ENCODE assay signal across 9 cellular contexts in genomic region chr3:12483364-12483763, GRCh38. TPM values are rescaled to one million over a fixed set of nuclear protein-coding genes. Genes with fewer than 3 reads are reported as not detected.
DNase-seq lines count a peak whose midpoint lies in the region; ATAC-seq and TF ChIP-seq lines count a peak whose summit lies in the region.
"Had no signal": no experiment of that assay in that cellular context is flagged by ENCODE, and none has a peak within 500 bp of the region (broad histone marks: within the 10 kb centered on the region; RNA-seq: fewer than 3 reads in every experiment).

No MANE protein-coding gene starts in this region.

- H3K27ac Mint-ChIP-seq in HFFc6 = peak overlapping the region; percentile 80; the same call in 1 of the 2 replicates
- peak overlapping the region; percentile 95 for H3K27ac Mint-ChIP-seq in activated naive CD8-positive, alpha-beta T cell treated with anti-CD3 and anti-CD28 coated beads, Interleukin-2, amount 10 ng/mL, durations not matched to agents 7 days and 5 days

- POLR2A ChIA-PET in activated naive CD8-positive, alpha-beta T cell treated with anti-CD3 and anti-CD28 coated beads, Interleukin-2, amount 10 ng/mL, durations not matched to agents 7 days and 5 days (lab: Charles Lee) = interaction anchor here (1.3 to 1.8 kb wide), 5 partner anchors 12 to 348 kb away, joined by 4 to 9 read pairs (median 4); partner anchors contain the start of genes MKRN2 and RAF1

- peaks cover 33% of the 10 kb centered on the region for H3K4me1 Mint-ChIP-seq in HFFc6 (ENCODE audit: low read depth)
- peaks cover 27% of the 10 kb centered on the region for H3K4me1 Mint-ChIP-seq in activated naive CD8-positive, alpha-beta T cell treated with anti-CD3 and anti-CD28 coated beads, Interleukin-2, amount 10 ng/mL, durations not matched to agents 7 days and 5 days

- no peak overlapping the region for H3K27ac ChIP-seq in ACC112 (ENCODE audit: low read depth, low read length)
- no peak overlapping the region for H3K27ac ChIP-seq in ovary

- H2AFZ ChIP-seq in ACC112 (ENCODE audit: low read length, unreplicated experiment) = no peak overlapping the region

- peaks cover 28% of the 10 kb centered on the region for H3K79me2 ChIP-seq in ACC112 (ENCODE audit: control insufficient read depth, insufficient read depth, low read length, unreplicated experiment)

- H3K9me3 Mint-ChIP-seq in HFFc6 = no peaks in the 10 kb centered on the region
- H3K9me3 Mint-ChIP-seq in activated naive CD8-positive, alpha-beta T cell treated with anti-CD3 and anti-CD28 coated beads, Interleukin-2, amount 10 ng/mL, durations not matched to agents 7 days and 5 days = no peaks in the 10 kb centered on the region

- peak overlapping the region; percentile 84 for H3K4me3 ChIP-seq in ACC112 (ENCODE audit: low read depth, low read length)
- H3K4me3 ChIP-seq in ovary = no peak overlapping the region

- ATAC-seq in activated naive CD8-positive, alpha-beta T cell treated with anti-CD3 and anti-CD28 coated beads, Interleukin-2, amount 10 ng/mL, durations not matched to agents 7 days and 5 days (ENCODE audit: low read depth) = no peak
- no peak for ATAC-seq in GM21528 (IDR thresholded peaks at IDR 0.05; ENCODE audit: low FRiP score, unreplicated experiment)

- no peak for TF ChIP-seq CTCF in HFFc6 (IDR thresholded peaks at IDR 0.05)
- no peak for TF ChIP-seq CTCF in ovary (IDR thresholded peaks at IDR 0.05)

- H3K9me3 ChIP-seq in ovary = no peaks in the 10 kb centered on the region
- H3K9me3 ChIP-seq: adrenal gland had no signal

- peaks cover 21% of the 10 kb centered on the region for H3K4me1 ChIP-seq in ACC112 (ENCODE audit: control insufficient read depth, insufficient read depth, low read length, unreplicated experiment)
- peaks cover 10% of the 10 kb centered on the region for H3K4me1 ChIP-seq in ovary (ENCODE audit: insufficient read depth)

- peaks cover 8% of the 10 kb centered on the region; the same call in 1 of the 2 replicates for H3K36me3 Mint-ChIP-seq in HFFc6 (ENCODE audit: low read depth)
- H3K36me3 Mint-ChIP-seq in activated naive CD8-positive, alpha-beta T cell treated with anti-CD3 and anti-CD28 coated beads, Interleukin-2, amount 10 ng/mL, durations not matched to agents 7 days and 5 days = no peaks in the 10 kb centered on the region

- no peaks in the 10 kb centered on the region for H3K27me3 ChIP-seq in ACC112 (ENCODE audit: insufficient read depth, low read length)
- H3K27me3 ChIP-seq in ovary = no peaks in the 10 kb centered on the region
- H3K27me3 ChIP-seq: adrenal gland had no signal

- WGBS in ovary, 3 donors = 46 to 52% (median 50%) methylated on average over 2 of the region's 2 CpGs

- H3K36me3 ChIP-seq in ACC112 (ENCODE audit: insufficient read depth, low read length) = no peaks in the 10 kb centered on the region
- no peaks in the 10 kb centered on the region for H3K36me3 ChIP-seq in ovary
- H3K36me3 ChIP-seq: adrenal gland had no signal

- no peak for TF ChIP-seq EP300 in ovary (IDR thresholded peaks at IDR 0.05)

- no peak for DNase-seq in HFFc6
- no peak for DNase-seq in activated naive CD8-positive, alpha-beta T cell treated with anti-CD3 and anti-CD28 coated beads, Interleukin-2, amount 10 ng/mL, durations not matched to agents 7 days and 5 days
- peak; percentile 30 for DNase-seq in medulla oblongata (ENCODE audit: extremely low spot score)
- DNase-seq in NCI-H446 treated with DMSO at 0.1 percent for 48 hours (lab: John Stamatoyannopoulos, UW) = no peak
- DNase-seq in stimulated activated CD4-positive, alpha-beta T cell treated with anti-CD3 and anti-CD28 coated beads, Interleukin-4, amount 100 ng/mL, for 4 hours = no peak
- no peak for DNase-seq in ovary

- peak overlapping the region; percentile 95 for H3K4me3 Mint-ChIP-seq in HFFc6
- H3K4me3 Mint-ChIP-seq in activated naive CD8-positive, alpha-beta T cell treated with anti-CD3 and anti-CD28 coated beads, Interleukin-2, amount 10 ng/mL, durations not matched to agents 7 days and 5 days = peak overlapping the region; percentile 95

- H3K27me3 Mint-ChIP-seq in HFFc6 (ENCODE audit: insufficient read depth) = peaks cover 7% of the 10 kb centered on the region; the same call in 1 of the 2 replicates
- no peaks in the 10 kb centered on the region for H3K27me3 Mint-ChIP-seq in activated naive CD8-positive, alpha-beta T cell treated with anti-CD3 and anti-CD28 coated beads, Interleukin-2, amount 10 ng/mL, durations not matched to agents 7 days and 5 days

- intact Hi-C loops in ovary (cut with DNase I) = loop anchor here in 2 of 4 donors (2.0 to 5.0 kb wide), 3 partner anchors 195 to 346 kb away; partner anchors contain the start of gene PPARG (in 1 of the 2)

- no peak for TF ChIP-seq POLR2A in ovary (IDR thresholded peaks at IDR 0.05)

RNA-seq across cellular contexts. Expression of gene TSEN2, which starts 0.9 kb away (rescaled TPM):
- 10 to 100 TPM in 4 of 6 experiments, 1 to 10 TPM in 2; 9.3 to 15.5 (median 10.9) TPM for total RNA-seq in HFFc6 (2021; fragmentation: NEBNext Ultra II Directional; extraction: Animal tissue kit (Norgen Biotek cat#: 25700))
- total RNA-seq in activated naive CD8-positive, alpha-beta T cell treated with anti-CD3 and anti-CD28 coated beads, Interleukin-2, amount 10 ng/mL, durations not matched to agents 7 days and 5 days = 10 to 100 TPM; 10.9 to 11.1 TPM
- total RNA-seq in ovary = 10 to 100 TPM; 18.1 to 27.4 (median 23.5) TPM
- 10 to 100 TPM; 13.2 to 17.2 TPM for polyA plus RNA-seq in ovary
